11 cellular contexts compared by ENCODE assay signal in the genomic region with DNA sequence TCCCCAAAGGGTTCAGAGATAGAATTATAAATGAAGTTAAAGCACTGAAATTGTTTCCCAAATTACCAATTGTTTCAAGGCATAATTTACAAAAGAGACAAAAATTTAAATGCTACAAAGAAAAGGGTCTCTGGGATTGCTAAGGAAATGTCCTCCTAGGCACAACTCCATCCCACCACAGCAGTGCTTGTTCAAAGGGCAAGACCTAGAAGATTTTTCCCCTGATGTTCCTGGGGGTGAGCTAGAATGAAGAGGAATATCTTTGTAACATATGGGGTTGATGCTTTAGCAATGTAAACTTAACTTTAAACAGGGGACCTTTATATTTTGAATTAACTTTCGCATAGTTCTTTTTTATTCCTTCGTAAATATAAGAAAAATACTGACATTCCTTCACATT. TPM values are rescaled to one million over a fixed set of nuclear protein-coding genes. Genes with fewer than 3 reads are reported as not detected.
A peak's percentile ranks its signal among the peaks of the same experiment; 100 is the strongest.
DNase-seq lines count a peak whose midpoint lies in the region; ATAC-seq and TF ChIP-seq lines count a peak whose summit lies in the region.
"Had no signal": no experiment of that assay in that cellular context is flagged by ENCODE, and none has a peak within 500 bp of the region (broad histone marks: within the 10 kb centered on the region; RNA-seq: fewer than 3 reads in every experiment).

No MANE protein-coding gene starts in this region.

- H3K4me3 Mint-ChIP-seq in activated CD8-positive, alpha-beta T cell treated with anti-CD3 and anti-CD28 coated beads for 36 hours: peak overlapping the region; percentile 99

- H3K9me3 ChIP-seq in BLaER1 treated with 17β-estradiol and CSF1 and Interleukin-3, amounts not matched to agents 10 nM and 100 nM (replicated peaks in 1 of 11): no peaks in the 10 kb centered on the region
- no peaks in the 10 kb centered on the region for H3K9me3 ChIP-seq in mononuclear cell (ENCODE audit: low read depth, low read length)

- ATAC-seq in activated CD8-positive, alpha-beta T cell treated with anti-CD3 and anti-CD28 coated beads for 36 hours: no peak
- ATAC-seq in HG03520 (IDR thresholded peaks at IDR 0.05; ENCODE audit: unreplicated experiment) (no peak), HG03565 (IDR thresholded peaks at IDR 0.05; ENCODE audit: unreplicated experiment) (no peak)

- DNase-seq in activated CD8-positive, alpha-beta T cell treated with anti-CD3 and anti-CD28 coated beads for 36 hours: no peak
- DNase-seq in cerebellar cortex (ENCODE audit: low spot score) (no peak), activated gamma-delta T cell treated with Interleukin-2 at 50 U/mL for 16 hours (no peak)
- DNase-seq: NCI-H82, substantia nigra, T-helper 9 cell had no signal

- H4K20me1 ChIP-seq in BLaER1 treated with 17β-estradiol and CSF1 and Interleukin-3, amounts not matched to agents 10 nM and 100 nM: peaks cover 0 to 13% (median 0%) of the 10 kb centered on the region in 11 experiments; a peak in 4 of 22 replicates

- H3K4me1 ChIP-seq in BLaER1 treated with 17β-estradiol and CSF1 and Interleukin-3, amounts not matched to agents 10 nM and 100 nM: peaks cover 38 to 65% (median 49%) of the 10 kb centered on the region in 10 experiments
- H3K4me1 ChIP-seq in mononuclear cell (ENCODE audit: insufficient read depth, low read length): peaks cover 58% of the 10 kb centered on the region

- H3K36me3 ChIP-seq in BLaER1 treated with 17β-estradiol and CSF1 and Interleukin-3, amounts not matched to agents 10 nM and 100 nM: peaks cover 0 to 49% (median 21%) of the 10 kb centered on the region in 11 experiments; a peak in 16 of 22 replicates

- POLR2A ChIA-PET in activated CD8-positive, alpha-beta T cell treated with anti-CD3 and anti-CD28 coated beads for 36 hours (lab: Charles Lee): interaction anchor here (0.6 to 8.7 kb wide), 4 partner anchors 11 to 21 kb away, joined by 3 to 137 read pairs (median 6); no protein-coding TSS in a partner anchor

- peaks cover 57% of the 10 kb centered on the region for H3K36me3 Mint-ChIP-seq in activated CD8-positive, alpha-beta T cell treated with anti-CD3 and anti-CD28 coated beads for 36 hours (ENCODE audit: low read depth)

- no peaks in the 10 kb centered on the region for H3K27me3 ChIP-seq in BLaER1 treated with 17β-estradiol and CSF1 and Interleukin-3, amounts not matched to agents 10 nM and 100 nM
- no peaks in the 10 kb centered on the region for H3K27me3 ChIP-seq in mononuclear cell (ENCODE audit: insufficient read depth, low read length)

- H3K9ac ChIP-seq in BLaER1 treated with 17β-estradiol and CSF1 and Interleukin-3, amounts not matched to agents 10 nM and 100 nM: peak overlapping the region; percentile 90 to 98 (median 93)

- peaks cover 3% of the 10 kb centered on the region for H3K27me3 Mint-ChIP-seq in activated CD8-positive, alpha-beta T cell treated with anti-CD3 and anti-CD28 coated beads for 36 hours

- peak overlapping the region; percentile 91 to 99 (median 95) for H3K27ac ChIP-seq in BLaER1 treated with 17β-estradiol and CSF1 and Interleukin-3, amounts not matched to agents 10 nM and 100 nM

- no peak for TF ChIP-seq CTCF in GM12875 (IDR thresholded peaks at IDR 0.05; ENCODE audit: borderline replicate concordance, insufficient read depth, low read depth, low read length)
- TF ChIP-seq CTCF in activated CD8-positive, alpha-beta T cell treated with anti-CD3 and anti-CD28 coated beads for 36 hours (IDR thresholded peaks at IDR 0.05): no peak

- H3K9me3 Mint-ChIP-seq in activated CD8-positive, alpha-beta T cell treated with anti-CD3 and anti-CD28 coated beads for 36 hours: no peaks in the 10 kb centered on the region

- peak overlapping the region; percentile 68 to 89 (median 80) for H3K4me3 ChIP-seq in BLaER1 treated with 17β-estradiol and CSF1 and Interleukin-3, amounts not matched to agents 10 nM and 100 nM
- H3K4me3 ChIP-seq in GM12875 (ENCODE audit: low read depth, low read length) (peak overlapping the region; percentile 85), mononuclear cell (ENCODE audit: low read length) (peak overlapping the region; percentile 98)

- peak overlapping the region; percentile 99 for H3K27ac Mint-ChIP-seq in activated CD8-positive, alpha-beta T cell treated with anti-CD3 and anti-CD28 coated beads for 36 hours

- H3K4me2 ChIP-seq in BLaER1 treated with 17β-estradiol and CSF1 and Interleukin-3, amounts not matched to agents 10 nM and 100 nM: peak overlapping the region; percentile 83 to 99 (median 93)

- intact Hi-C loops in activated CD8-positive, alpha-beta T cell treated with anti-CD3 and anti-CD28 coated beads for 36 hours (cut with micrococcal nuclease): loop anchor here (5.0 kb wide), 1 partner anchor 107 kb away; no protein-coding TSS in a partner anchor

- H3K4me1 Mint-ChIP-seq in activated CD8-positive, alpha-beta T cell treated with anti-CD3 and anti-CD28 coated beads for 36 hours (ENCODE audit: low read depth): peaks cover 55% of the 10 kb centered on the region

- CTCF ChIA-PET in activated CD8-positive, alpha-beta T cell treated with anti-CD3 and anti-CD28 coated beads for 36 hours (lab: Charles Lee): interaction anchor here (1.6 to 3.6 kb wide), 2 partner anchors 21 to 141 kb away, joined by 3 to 20 read pairs; no protein-coding TSS in a partner anchor

RNA-seq across cellular contexts. Expression of gene LCP1, which starts 1.6 kb away (rescaled TPM):
- total RNA-seq in activated CD8-positive, alpha-beta T cell treated with anti-CD3 and anti-CD28 coated beads for 36 hours: 1,000 to 10,000 TPM; 1,014 to 1,019 TPM
- 899 TPM for total RNA-seq in mononuclear cell

RNA-seq across cellular contexts. Expression of gene LRRC63, which starts 31.3 kb away (rescaled TPM):
- total RNA-seq in activated CD8-positive, alpha-beta T cell treated with anti-CD3 and anti-CD28 coated beads for 36 hours: under 1 TPM; 0.47 to 0.59 TPM
- total RNA-seq in mononuclear cell: 0.21 TPM
